ENCODE assay signal across 11 cellular contexts in genomic region chr17:38357488-38358123, GRCh38. TPM values are rescaled to one million over a fixed set of nuclear protein-coding genes. Genes with fewer than 3 reads are reported as not detected.
DNase-seq lines count a peak whose midpoint lies in the region; ATAC-seq and TF ChIP-seq lines count a peak whose summit lies in the region.
"Had no signal": no experiment of that assay in that cellular context is flagged by ENCODE, and none has a peak within 500 bp of the region (broad histone marks: within the 10 kb centered on the region; RNA-seq: fewer than 3 reads in every experiment).

No MANE protein-coding gene starts in this region.

- H3K36me3 ChIP-seq in muscle layer of colon (ENCODE audit: insufficient read depth, low read length) (no peaks in the 10 kb centered on the region), thoracic aorta (no peaks in the 10 kb centered on the region), lower lobe of right lung (no peaks in the 10 kb centered on the region)

- no peak overlapping the region for H3K9ac ChIP-seq in muscle layer of colon (ENCODE audit: low read length)

- intact Hi-C loops in lower lobe of right lung (cut with DNase I) = loop anchor here (10.0 kb wide), 1 partner anchor 47 kb away; no protein-coding TSS in a partner anchor

- ATAC-seq in thoracic aorta (ENCODE audit: insufficient number of reproducible peaks, low FRiP score, low read depth) (no peak), lower lobe of right lung (no peak), GM21528 (IDR thresholded peaks at IDR 0.05; ENCODE audit: low FRiP score, unreplicated experiment) (no peak)

- H3K4me1 ChIP-seq in muscle layer of colon (ENCODE audit: insufficient read depth, low read length) = peaks cover 71% of the 10 kb centered on the region
- H3K4me1 ChIP-seq in thoracic aorta (ENCODE audit: control insufficient read depth in 1 of 2, low read depth in 2 of 2) = peaks cover 40 to 63% of the 10 kb centered on the region in 2 donors
- peaks cover 39% of the 10 kb centered on the region for H3K4me1 ChIP-seq in lower lobe of right lung

- peak; percentile 21 for DNase-seq in NCI-H2171 treated with DMSO at 0.1 percent for 48 hours (lab: John Stamatoyannopoulos, UW)
- DNase-seq in NCI-H2171 (lab: John Stamatoyannopoulos, UW) = no peak
- DNase-seq in coronary artery (ENCODE audit: low spot score) = no peak
- no peak for DNase-seq in thoracic aorta (ENCODE audit: low spot score)
- DNase-seq in SIG-M5 treated with dmso at 0.1 percent for 504 hours (lab: John Stamatoyannopoulos, UW; ENCODE audit: unreplicated experiment) = no peak
- DNase-seq in lower lobe of right lung = no peak
- DNase-seq: activated CD4-positive, alpha-beta T cell treated with anti-CD3 and anti-CD28 coated beads, Interleukin-2, amount 50 U/mL, for 48 hours; SIG-M5 had no signal

- H3K9me3 ChIP-seq in muscle layer of colon (ENCODE audit: low read length) = no peaks in the 10 kb centered on the region
- H3K9me3 ChIP-seq in thoracic aorta = no peaks in the 10 kb centered on the region
- no peaks in the 10 kb centered on the region for H3K9me3 ChIP-seq in lower lobe of right lung

- H3K27me3 ChIP-seq in muscle layer of colon (ENCODE audit: control insufficient read depth in 1 of 2, insufficient read depth in 2 of 2, low read length in 2 of 2) = no peaks in the 10 kb centered on the region
- H3K27me3 ChIP-seq in thoracic aorta (replicated peaks; ENCODE audit: insufficient read depth) = no peaks in the 10 kb centered on the region
- no peaks in the 10 kb centered on the region for H3K27me3 ChIP-seq in lower lobe of right lung (ENCODE audit: low read depth)

- H3K27ac ChIP-seq in coronary artery (peak overlapping the region; percentile 23 to 61), muscle layer of colon (ENCODE audit: low read depth, low read length) (peak overlapping the region; percentile 29), thoracic aorta (peak overlapping the region; percentile 38 to 60), lower lobe of right lung (no peak overlapping the region)
- H3K27ac ChIP-seq: 22Rv1 had no signal

- no peak overlapping the region for H3K4me3 ChIP-seq in coronary artery
- no peak overlapping the region for H3K4me3 ChIP-seq in muscle layer of colon (ENCODE audit: low read depth in 1 of 2, low read length in 2 of 2)
- H3K4me3 ChIP-seq in thoracic aorta = no peak overlapping the region
- no peak overlapping the region for H3K4me3 ChIP-seq in lower lobe of right lung

- TF ChIP-seq CTCF in coronary artery (IDR thresholded peaks at IDR 0.05) (no peak), thoracic aorta (IDR thresholded peaks at IDR 0.05) (no peak), lower lobe of right lung (IDR thresholded peaks at IDR 0.05) (no peak)

RNA-seq across cellular contexts. Expression of gene SOCS7, which starts 6.0 kb away (rescaled TPM):
- 10 to 100 TPM; 14.3 to 21.9 TPM for total RNA-seq in thoracic aorta
- 23.0 TPM for total RNA-seq in lower lobe of right lung

RNA-seq across cellular contexts. Expression of gene GPR179, which starts 13.8 kb away (rescaled TPM):
- total RNA-seq in thoracic aorta = under 1 TPM in 1 of 2 donors, not detected in 1; 0.42 TPM
- total RNA-seq in lower lobe of right lung = 0.15 TPM
